15 cellular contexts compared by ENCODE assay signal in genomic region chr4:38820329-38821061, GRCh38. TPM values are rescaled to one million over a fixed set of nuclear protein-coding genes. Genes with fewer than 3 reads are reported as not detected.
DNase-seq lines count a peak whose midpoint lies in the region; ATAC-seq, FAIRE-seq and TF ChIP-seq lines count a peak whose summit lies in the region.
"Had no signal": no experiment of that assay in that cellular context is flagged by ENCODE, and none has a peak within 500 bp of the region (broad histone marks: within the 10 kb centered on the region; RNA-seq: fewer than 3 reads in every experiment).

No MANE protein-coding gene starts in this region.

- no peak overlapping the region for H3K4me2 ChIP-seq in K562 (ENCODE audit: insufficient read depth, low read length)

- TF ChIP-seq POLR2A in K562 (conservative IDR thresholded peaks at IDR 0.05), result no peak
- TF ChIP-seq POLR2A in uterus (IDR thresholded peaks at IDR 0.05), result no peak

- peak; percentile 62 for ATAC-seq in GM18502 (IDR thresholded peaks at IDR 0.05; ENCODE audit: poor library complexity, unreplicated experiment)
- peak; percentile 50 for ATAC-seq in GM19463 (IDR thresholded peaks at IDR 0.05; ENCODE audit: unreplicated experiment)
- ATAC-seq in HG03196 (IDR thresholded peaks at IDR 0.05; ENCODE audit: unreplicated experiment), result peak; percentile 48
- ATAC-seq in K562, result no peak
- ATAC-seq: esophagus mucosa had no signal

- no peak overlapping the region for H3K9ac ChIP-seq in K562 (ENCODE audit: insufficient read depth in 1 of 2, low read depth in 2 of 2, low read length in 2 of 2)

- H3K4me1 ChIP-seq in K562 (replicated peaks in 1 of 2; ENCODE audit: control insufficient read depth in 2 of 2, insufficient read depth in 2 of 2, low read length in 2 of 2) (peaks cover 0 to 5% of the 10 kb centered on the region in 2 experiments; a peak in 1 of 5 replicates), uterus (no peaks in the 10 kb centered on the region)

- no peak overlapping the region for H3K4me3 Mint-ChIP-seq in glutamatergic neuron (ENCODE audit: unreplicated experiment)
- H3K4me3 Mint-ChIP-seq: CD8-positive, alpha-beta memory T cell; type B pancreatic cell had no signal

- peaks cover 2% of the 10 kb centered on the region for H3K9me3 Mint-ChIP-seq in glutamatergic neuron (ENCODE audit: unreplicated experiment)

- H3K9me3 ChIP-seq in K562 (replicated peaks; ENCODE audit: control insufficient read depth, insufficient read depth, low read depth, low read length) (peaks cover 2% of the 10 kb centered on the region), uterus (no peaks in the 10 kb centered on the region)
- H3K9me3 ChIP-seq: ovary had no signal

- no TSS peak for BruUV-seq in K562 (replicated peaks; lab: Mats Ljungman, UMichigan)

- CTCF ChIA-PET in K562 (lab: Yijun Ruan, JAX; ENCODE audit: low intra/inter-chr PET ratio), result no interaction called here

- H3K27me3 ChIP-seq in K562 (ENCODE audit: control insufficient read depth in 2 of 2, insufficient read depth in 2 of 2, low read length in 2 of 2) (peaks cover 3 to 10% of the 10 kb centered on the region in 2 experiments; a peak in 1 of 5 replicates), brain microvascular endothelial cell (replicated peaks) (no peaks in the 10 kb centered on the region), uterus (no peaks in the 10 kb centered on the region)
- H3K27me3 ChIP-seq: ovary had no signal

- no peaks in the 10 kb centered on the region for H3K27me3 Mint-ChIP-seq in glutamatergic neuron (ENCODE audit: unreplicated experiment)
- H3K27me3 Mint-ChIP-seq: type B pancreatic cell had no signal

- TF ChIP-seq RAD21 in K562 (CRISPR knock-in tag; conservative IDR thresholded peaks at IDR 0.05 in 1 of 2, IDR thresholded peaks at IDR 0.05 in 1 of 2), result no peak

- H4K20me1 ChIP-seq in K562 (replicated peaks; ENCODE audit: control insufficient read depth, insufficient read depth, low read length), result no peaks in the 10 kb centered on the region

- H2AFZ ChIP-seq in K562 (ENCODE audit: low read depth, low read length), result no peak overlapping the region

- H3K27ac Mint-ChIP-seq in glutamatergic neuron (ENCODE audit: unreplicated experiment), result no peak overlapping the region
- H3K27ac Mint-ChIP-seq: type B pancreatic cell had no signal

- no peaks in the 10 kb centered on the region for H3K4me1 Mint-ChIP-seq in glutamatergic neuron (ENCODE audit: low read depth, unreplicated experiment)

- H3K27ac ChIP-seq in K562 (ENCODE audit: extremely low read depth, low read depth, low read length), result no peak overlapping the region
- no peak overlapping the region for H3K27ac ChIP-seq in brain microvascular endothelial cell
- no peak overlapping the region for H3K27ac ChIP-seq in uterus
- H3K27ac ChIP-seq: HL-60, ovary had no signal

- no peak for FAIRE-seq in K562 (lab: Jason Lieb, UNC)

- TF ChIP-seq EP300 in K562 (IDR thresholded peaks at IDR 0.05; ENCODE audit: low read length), result no peak

- POLR2A ChIA-PET in K562 (lab: Yijun Ruan, JAX), result interaction anchor here (0.6 kb wide), 1 partner anchor 1205 kb away, joined by 3 read pairs; no protein-coding TSS in a partner anchor

- H3K4me3 ChIP-seq in K562 (no peak overlapping the region), brain microvascular endothelial cell (ENCODE audit: low read depth, low read length) (no peak overlapping the region), uterus (no peak overlapping the region)
- H3K4me3 ChIP-seq: ovary had no signal

- in situ Hi-C loops in K562 (cut with MboI), result no loop called here
- in situ Hi-C loops in brain microvascular endothelial cell (cut with HindIII; ENCODE audit: low pct_ligation_motif_present, low sequenced_read_pairs), result no loop called here

- DNase-seq in K562 (ENCODE audit: extremely low read depth in 1 of 4, low spot score in 3 of 4), result no peak
- no peak for DNase-seq in NCI-H510A (lab: John Stamatoyannopoulos, UW)
- no peak for DNase-seq in brain microvascular endothelial cell
- DNase-seq in uterus, result no peak
- DNase-seq in glutamatergic neuron, result no peak
- DNase-seq: activated CD4-positive, alpha-beta T cell treated with anti-CD3 and anti-CD28 coated beads for 1 hour; CD8-positive, alpha-beta memory T cell; ovary; stimulated activated CD4-positive, alpha-beta T cell treated with anti-CD3 and anti-CD28 coated beads, Interleukin-4, amount 100 ng/mL, for 24 hours had no signal

- peaks cover 7% of the 10 kb centered on the region for H3K36me3 Mint-ChIP-seq in glutamatergic neuron (ENCODE audit: unreplicated experiment)

- no peaks in the 10 kb centered on the region for H3K9me1 ChIP-seq in K562 (ENCODE audit: control insufficient read depth, insufficient read depth, low read length)

- WGBS in K562 (ENCODE audit: insufficient coverage, low coverage, missing lambda C conversion rate), result 5% methylated on average over 4 of the region's 4 CpGs

- H3K36me3 ChIP-seq in K562 (ENCODE audit: control insufficient read depth, insufficient read depth, low read length) (no peaks in the 10 kb centered on the region), brain microvascular endothelial cell (replicated peaks) (no peaks in the 10 kb centered on the region), uterus (no peaks in the 10 kb centered on the region)
- H3K36me3 ChIP-seq: ovary had no signal

- TF ChIP-seq CTCF in K562 (IDR thresholded peaks at IDR 0.05 in 2 of 3, conservative IDR thresholded peaks at IDR 0.05 in 1 of 3; ENCODE audit: insufficient read depth in 2 of 3, low read depth in 1 of 3, low read length in 3 of 3), result no peak
- TF ChIP-seq CTCF in brain microvascular endothelial cell (IDR thresholded peaks at IDR 0.05; ENCODE audit: low read depth, low read length, missing control alignments), result no peak
- no peak for TF ChIP-seq CTCF in uterus (IDR thresholded peaks at IDR 0.05)
- no peak for TF ChIP-seq CTCF in glutamatergic neuron (IDR thresholded peaks at IDR 0.05; ENCODE audit: partially characterized antibody, unreplicated experiment)

- intact Hi-C loops in K562 (cut with micrococcal nuclease) (no loop called here), uterus (cut with DNase I; ENCODE audit: low total_unique reads) (no loop called here)

- H3K79me2 ChIP-seq in K562 (ENCODE audit: control insufficient read depth, insufficient read depth, low read length), result no peaks in the 10 kb centered on the region

RNA-seq across cellular contexts. Expression of gene TLR1, which starts 15.9 kb away (rescaled TPM):
- 0.49 and 0.74 TPM in 2 replicates for total RNA-seq in K562 (2011; cell fraction: chromatin; rRNA removed; ENCODE audit: low replicate concordance)
- 0.33 and 0.53 TPM in 2 replicates for total RNA-seq in K562 (2011; cell fraction: nucleolus; rRNA removed)
- total RNA-seq in K562 (2011; cell fraction: nucleoplasm; rRNA removed), result 0.69 and 0.73 TPM in 2 replicates
- total RNA-seq in K562 (2014; rRNA removed), result 0.14 and 0.57 TPM in 2 replicates
- total RNA-seq in K562 (2014; rRNA removed; fragmentation: Illumina TruSeq; extraction: Trizol), result 0.33 and 0.38 TPM in 2 replicates
- 0.41 and 0.47 TPM in 2 replicates for total RNA-seq in K562 (2015; rRNA removed; fragmentation: Illumina TruSeq; extraction: Trizol)
- 0.25 and 0.29 TPM in 2 replicates for total RNA-seq in K562 (2021)
- 0.14 and 0.22 TPM in 2 replicates for polyA plus RNA-seq in K562 (2011; rRNA removed)
- 0.03 and 0.07 TPM in 2 replicates for polyA plus RNA-seq in K562 (2011; cell fraction: cytosol; rRNA removed)
- polyA plus RNA-seq in K562 (2011; cell fraction: nucleus; rRNA removed), result 0.29 and 0.57 TPM in 2 replicates
- 0.25 and 0.91 TPM in 2 replicates for polyA plus RNA-seq in K562 (2012)
- polyA plus RNA-seq in K562 (2014; fragmentation: Illumina TruSeq; extraction: Trizol), result 0.24 and 0.33 TPM in 2 replicates
- polyA plus RNA-seq in K562 (2014; fragmentation: Nextera tagmentation; extraction: Ambion mirVana), result under 1 TPM; 0.22 to 0.49 TPM
- polyA plus RNA-seq in K562 (2014; rRNA removed), result 0.03 and 0.11 TPM in 2 replicates
- polyA minus RNA-seq in K562 (2011; rRNA and poly(A)+ RNA removed), result 0.39 and 0.46 TPM in 2 replicates
- polyA minus RNA-seq in K562 (2011; cell fraction: cytosol; rRNA and poly(A)+ RNA removed), result not detected in 2 replicates
- polyA minus RNA-seq in K562 (2011; cell fraction: nucleus; rRNA and poly(A)+ RNA removed), result 0.40 TPM in 1 of 2 replicates, not detected in the other
- total RNA-seq in uterus, result 10 to 100 TPM in 3 of 4 donors, 1 to 10 TPM in 1; 6.1 to 32.3 (median 20.4) TPM
- total RNA-seq in glutamatergic neuron (ENCODE audit: unreplicated experiment), result not detected

RNA-seq across cellular contexts. Expression of gene TLR6, which starts 36.1 kb away (rescaled TPM):
- 1.7 and 5.7 TPM in 2 replicates for total RNA-seq in K562 (2011; cell fraction: chromatin; rRNA removed; ENCODE audit: low replicate concordance)
- total RNA-seq in K562 (2011; cell fraction: nucleolus; rRNA removed), result 1.0 and 1.4 TPM in 2 replicates
- total RNA-seq in K562 (2011; cell fraction: nucleoplasm; rRNA removed), result 2.3 and 3.6 TPM in 2 replicates
- total RNA-seq in K562 (2014; rRNA removed), result 0.64 and 0.65 TPM in 2 replicates
- total RNA-seq in K562 (2014; rRNA removed; fragmentation: Illumina TruSeq; extraction: Trizol), result 1.4 and 1.6 TPM in 2 replicates
- 0.68 and 0.91 TPM in 2 replicates for total RNA-seq in K562 (2015; rRNA removed; fragmentation: Illumina TruSeq; extraction: Trizol)
- 0.95 and 1.5 TPM in 2 replicates for total RNA-seq in K562 (2021)
- 0.69 and 1.9 TPM in 2 replicates for polyA plus RNA-seq in K562 (2011; rRNA removed)
- 0.36 and 0.41 TPM in 2 replicates for polyA plus RNA-seq in K562 (2011; cell fraction: cytosol; rRNA removed)
- polyA plus RNA-seq in K562 (2011; cell fraction: nucleus; rRNA removed), result 0.45 and 0.51 TPM in 2 replicates
- 0.76 and 1.0 TPM in 2 replicates for polyA plus RNA-seq in K562 (2012)
- polyA plus RNA-seq in K562 (2014; fragmentation: Illumina TruSeq; extraction: Trizol), result 1.1 and 1.3 TPM in 2 replicates
- under 1 TPM; 0.08 to 0.45 TPM for polyA plus RNA-seq in K562 (2014; fragmentation: Nextera tagmentation; extraction: Ambion mirVana)
- polyA plus RNA-seq in K562 (2014; rRNA removed), result 0.62 and 1.00 TPM in 2 replicates
- 1.7 and 2.6 TPM in 2 replicates for polyA minus RNA-seq in K562 (2011; rRNA and poly(A)+ RNA removed)
- 0.46 and 1.3 TPM in 2 replicates for polyA minus RNA-seq in K562 (2011; cell fraction: cytosol; rRNA and poly(A)+ RNA removed)
- polyA minus RNA-seq in K562 (2011; cell fraction: nucleus; rRNA and poly(A)+ RNA removed), result 0.54 and 0.67 TPM in 2 replicates
- 1 to 10 TPM; 1.5 to 10.0 (median 4.4) TPM for total RNA-seq in uterus
- not detected for total RNA-seq in glutamatergic neuron (ENCODE audit: unreplicated experiment)

RNA-seq across cellular contexts. Expression of gene TLR10, which starts 37.7 kb away (rescaled TPM):
- not detected in 2 replicates for total RNA-seq in K562 (2011; cell fraction: chromatin; rRNA removed; ENCODE audit: low replicate concordance)
- not detected in 2 replicates for total RNA-seq in K562 (2011; cell fraction: nucleolus; rRNA removed)
- not detected in 2 replicates for total RNA-seq in K562 (2011; cell fraction: nucleoplasm; rRNA removed)
- 0.05 TPM in 1 of 2 replicates, not detected in the other for total RNA-seq in K562 (2014; rRNA removed)
- not detected in 2 replicates for total RNA-seq in K562 (2014; rRNA removed; fragmentation: Illumina TruSeq; extraction: Trizol)
- total RNA-seq in K562 (2015; rRNA removed; fragmentation: Illumina TruSeq; extraction: Trizol), result not detected in 2 replicates
- not detected in 2 replicates for total RNA-seq in K562 (2021)
- not detected in 2 replicates for polyA plus RNA-seq in K562 (2011; rRNA removed)
- polyA plus RNA-seq in K562 (2011; cell fraction: cytosol; rRNA removed), result not detected in 2 replicates
- polyA plus RNA-seq in K562 (2011; cell fraction: nucleus; rRNA removed), result not detected in 2 replicates
- polyA plus RNA-seq in K562 (2012), result 0.17 TPM in 1 of 2 replicates, not detected in the other
- polyA plus RNA-seq in K562 (2014; fragmentation: Illumina TruSeq; extraction: Trizol), result not detected in 2 replicates
- polyA plus RNA-seq in K562 (2014; fragmentation: Nextera tagmentation; extraction: Ambion mirVana), result not detected
- polyA plus RNA-seq in K562 (2014; rRNA removed), result 0.03 TPM in 1 of 2 replicates, not detected in the other
- polyA minus RNA-seq in K562 (2011; rRNA and poly(A)+ RNA removed), result not detected in 2 replicates
- not detected in 2 replicates for polyA minus RNA-seq in K562 (2011; cell fraction: cytosol; rRNA and poly(A)+ RNA removed)
- polyA minus RNA-seq in K562 (2011; cell fraction: nucleus; rRNA and poly(A)+ RNA removed), result not detected in 2 replicates
- total RNA-seq in uterus, result 1 to 10 TPM in 1 of 4 donors, not detected in 3; 2.0 TPM
- not detected for total RNA-seq in glutamatergic neuron (ENCODE audit: unreplicated experiment)
- total RNA-seq: CD8-positive, alpha-beta memory T cell had no signal
- polyA plus RNA-seq: CD8-positive, alpha-beta memory T cell had no signal

RNA-seq across cellular contexts. Expression of gene FAM114A1, which starts 47.1 kb away (rescaled TPM):
- total RNA-seq in K562 (2011; cell fraction: chromatin; rRNA removed; ENCODE audit: low replicate concordance), result 39.9 and 41.6 TPM in 2 replicates
- 22.4 and 27.0 TPM in 2 replicates for total RNA-seq in K562 (2011; cell fraction: nucleolus; rRNA removed)
- 20.4 and 26.9 TPM in 2 replicates for total RNA-seq in K562 (2011; cell fraction: nucleoplasm; rRNA removed)
- total RNA-seq in K562 (2014; rRNA removed) (2.6 and 3.1 TPM in 2 replicates), K562 (2014; rRNA removed; fragmentation: Illumina TruSeq; extraction: Trizol) (4.3 and 5.3 TPM in 2 replicates), K562 (2015; rRNA removed; fragmentation: Illumina TruSeq; extraction: Trizol) (4.4 and 5.0 TPM in 2 replicates), K562 (2021) (5.1 and 6.6 TPM in 2 replicates), uterus (100 to 1,000 TPM in 1 of 4 donors, 10 to 100 TPM in 3; 41.2 to 273 (median 52.7) TPM), glutamatergic neuron (ENCODE audit: unreplicated experiment) (1.0 TPM)
- polyA plus RNA-seq in K562 (2011; rRNA removed) (12.0 and 25.4 TPM in 2 replicates), K562 (2014; fragmentation: Illumina TruSeq; extraction: Trizol) (3.4 and 5.4 TPM in 2 replicates), K562 (2014; fragmentation: Nextera tagmentation; extraction: Ambion mirVana) (1 to 10 TPM; 1.8 to 2.6 TPM), K562 (2014; rRNA removed) (4.5 and 5.3 TPM in 2 replicates)
- 12.8 and 23.1 TPM in 2 replicates for polyA plus RNA-seq in K562 (2011; cell fraction: cytosol; rRNA removed)
- polyA plus RNA-seq in K562 (2011; cell fraction: nucleus; rRNA removed), result 12.7 and 20.4 TPM in 2 replicates
- 3.7 and 6.7 TPM in 2 replicates for polyA plus RNA-seq in K562 (2012)
- polyA minus RNA-seq in K562 (2011; rRNA and poly(A)+ RNA removed), result 13.6 and 24.1 TPM in 2 replicates
- polyA minus RNA-seq in K562 (2011; cell fraction: cytosol; rRNA and poly(A)+ RNA removed), result 3.8 and 7.8 TPM in 2 replicates
- 6.9 and 27.2 TPM in 2 replicates for polyA minus RNA-seq in K562 (2011; cell fraction: nucleus; rRNA and poly(A)+ RNA removed)
- polyA plus RNA-seq: CD8-positive, alpha-beta memory T cell had no signal
